Comparison of ENCODE assay signal across 24 cellular contexts in the genomic region with DNA sequence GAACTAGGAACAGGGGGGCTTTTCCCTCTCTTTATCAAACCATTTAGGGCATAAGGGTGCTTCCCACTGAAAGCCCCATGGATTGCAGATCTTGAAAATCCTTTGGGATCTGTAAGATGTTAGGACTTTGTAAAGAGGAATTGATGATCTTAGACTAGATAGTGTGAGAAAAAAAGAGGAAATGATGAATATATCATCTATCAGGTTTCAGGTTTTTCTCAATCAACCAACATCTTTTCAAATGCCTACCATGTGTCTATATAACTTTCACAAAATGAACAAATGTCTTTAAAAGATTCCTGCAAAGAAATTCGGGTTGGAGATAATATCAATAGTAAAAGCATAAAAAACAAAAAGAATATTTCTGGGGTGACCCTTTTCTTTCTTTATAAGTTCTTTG.
"Had no signal": no experiment of that assay in that cellular context is flagged by ENCODE, and none has a peak within 500 bp of the region (broad histone marks: within the 10 kb centered on the region; RNA-seq: fewer than 3 reads in every experiment).

No MANE protein-coding gene starts in this region.

- H3K4me1 ChIP-seq: SJSA1 had no signal

- H3K4me3 Mint-ChIP-seq: activated CD4-positive, alpha-beta T cell treated with anti-CD3 and anti-CD28 coated beads, Interleukin-2, amount 10 ng/mL, durations not matched to agents 24 days and 14 days; activated CD8-positive, alpha-beta T cell treated with anti-CD3 and anti-CD28 coated beads for 36 hours; activated naive CD8-positive, alpha-beta T cell treated with anti-CD3 and anti-CD28 coated beads for 36 hours; activated T-cell treated with anti-CD3 and anti-CD28 coated beads, Interleukin-2, amount 50 U/mL, for 72 hours; activated T-helper 17 cell treated with anti-CD3 and anti-CD28 coated beads, Interleukin-2, amount 50 U/mL, for 72 hours; central memory CD8-positive, alpha-beta T cell had no signal

- H3K4me2 ChIP-seq: SK-N-SH had no signal

- H3K9ac ChIP-seq: SK-N-SH had no signal

- H3K9me3 Mint-ChIP-seq: activated CD4-positive, alpha-beta T cell treated with anti-CD3 and anti-CD28 coated beads, Interleukin-2, amount 10 ng/mL, durations not matched to agents 24 days and 14 days; activated CD8-positive, alpha-beta T cell treated with anti-CD3 and anti-CD28 coated beads for 36 hours; activated naive CD8-positive, alpha-beta T cell treated with anti-CD3 and anti-CD28 coated beads for 36 hours; activated T-cell treated with anti-CD3 and anti-CD28 coated beads, Interleukin-2, amount 50 U/mL, for 72 hours; activated T-helper 17 cell treated with anti-CD3 and anti-CD28 coated beads, Interleukin-2, amount 50 U/mL, for 72 hours; central memory CD8-positive, alpha-beta T cell had no signal

- H3K27ac ChIP-seq: brain microvascular endothelial cell, cardiac muscle cell, SJSA1 had no signal

- H3K27me3 Mint-ChIP-seq: activated CD8-positive, alpha-beta T cell treated with anti-CD3 and anti-CD28 coated beads for 36 hours; activated naive CD8-positive, alpha-beta T cell treated with anti-CD3 and anti-CD28 coated beads for 36 hours had no signal

- H3K36me3 Mint-ChIP-seq: activated naive CD8-positive, alpha-beta T cell treated with anti-CD3 and anti-CD28 coated beads for 36 hours had no signal

- H3K9me3 ChIP-seq: SJSA1, SK-N-SH had no signal

- H3K4me3 ChIP-seq: cardiac muscle cell, SJSA1 had no signal

- DNase-seq: activated CD4-positive, alpha-beta T cell treated with anti-CD3 and anti-CD28 coated beads, Interleukin-2, amount 10 ng/mL, durations not matched to agents 24 days and 14 days; activated CD4-positive, alpha-beta T cell treated with anti-CD3 and anti-CD28 coated beads, Interleukin-2, amount 50 U/mL, for 4 hours; activated CD8-positive, alpha-beta T cell treated with anti-CD3 and anti-CD28 coated beads for 36 hours; activated effector memory CD4-positive, alpha-beta T cell treated with anti-CD3 and anti-CD28 coated beads, Interleukin-2, amount 50 U/mL, for 16 hours; activated naive CD4-positive, alpha-beta T cell; activated naive CD4-positive, alpha-beta T cell treated with anti-CD3 and anti-CD28 coated beads, Interleukin-2, amount 50 U/mL, for 16 hours; activated naive CD8-positive, alpha-beta T cell treated with anti-CD3 and anti-CD28 coated beads for 36 hours; activated T-cell treated with anti-CD3 and anti-CD28 coated beads, Interleukin-2, amount 50 U/mL, for 1 hour; activated T-cell treated with anti-CD3 and anti-CD28 coated beads, Interleukin-2, amount 50 U/mL, for 72 hours; amniotic stem cell; aorta; brain microvascular endothelial cell; NCI-H1105; NCI-H1417 treated with DMSO at 0.1 percent for 48 hours; NCI-H187 treated with DMSO at 0.1 percent for 48 hours; NCI-H2081; NCI-H524 treated with DMSO at 0.1 percent for 48 hours; SHP77 treated with DMSO at 0.1 percent for 48 hours; SK-N-SH; T1000 had no signal

- H3K27ac Mint-ChIP-seq: activated CD4-positive, alpha-beta T cell treated with anti-CD3 and anti-CD28 coated beads, Interleukin-2, amount 10 ng/mL, durations not matched to agents 24 days and 14 days; activated CD8-positive, alpha-beta T cell treated with anti-CD3 and anti-CD28 coated beads for 36 hours; activated naive CD8-positive, alpha-beta T cell treated with anti-CD3 and anti-CD28 coated beads for 36 hours; activated T-cell treated with anti-CD3 and anti-CD28 coated beads, Interleukin-2, amount 50 U/mL, for 72 hours; activated T-helper 17 cell treated with anti-CD3 and anti-CD28 coated beads, Interleukin-2, amount 50 U/mL, for 72 hours had no signal

- H3K27me3 ChIP-seq: cardiac muscle cell had no signal

- H3K36me3 ChIP-seq: brain microvascular endothelial cell, cardiac muscle cell, SJSA1 had no signal

- H3K4me1 Mint-ChIP-seq: activated T-helper 17 cell treated with anti-CD3 and anti-CD28 coated beads, Interleukin-2, amount 50 U/mL, for 72 hours had no signal
